Comparison of ENCODE assay signal across 8 cellular contexts in genomic region chr5:96714951-96715451, GRCh38. TPM values are rescaled to one million over a fixed set of nuclear protein-coding genes. Genes with fewer than 3 reads are reported as not detected.
DNase-seq lines count a peak whose midpoint lies in the region; ATAC-seq and TF ChIP-seq lines count a peak whose summit lies in the region.

No MANE protein-coding gene starts in this region.

- H3K9ac ChIP-seq in rectal smooth muscle tissue (ENCODE audit: low read length), result no peak overlapping the region

- H3K36me3 Mint-ChIP-seq in activated B cell treated with CpG ODN at 0.5 μM for 24 hours (ENCODE audit: low read depth), result peaks cover 29% of the 10 kb centered on the region

- H3K4me3 ChIP-seq in foreskin fibroblast (ENCODE audit: low read depth in 1 of 2, low read length in 2 of 2), result no peak overlapping the region
- no peak overlapping the region for H3K4me3 ChIP-seq in rectal smooth muscle tissue (ENCODE audit: low read length)

- intact Hi-C loops in activated B cell treated with CpG ODN at 0.5 μM for 24 hours (cut with micrococcal nuclease), result no loop called here

- H3K9me3 Mint-ChIP-seq in activated B cell treated with CpG ODN at 0.5 μM for 24 hours, result no peaks in the 10 kb centered on the region

- peaks cover 28% of the 10 kb centered on the region for H3K4me1 Mint-ChIP-seq in activated B cell treated with CpG ODN at 0.5 μM for 24 hours

- ATAC-seq in HG03558 (IDR thresholded peaks at IDR 0.05; ENCODE audit: extremely low read depth, unreplicated experiment) (peak; percentile 64), activated B cell treated with CpG ODN at 0.5 μM for 24 hours (ENCODE audit: low read depth) (peak; percentile 21), HG03025 (IDR thresholded peaks at IDR 0.05; ENCODE audit: low FRiP score, unreplicated experiment) (no peak)

- H3K27ac ChIP-seq in rectal smooth muscle tissue (ENCODE audit: low read depth, low read length), result peak overlapping the region; percentile 78

- TF ChIP-seq CTCF in activated B cell treated with CpG ODN at 0.5 μM for 24 hours (IDR thresholded peaks at IDR 0.05) (no peak), foreskin fibroblast (IDR thresholded peaks at IDR 0.05; ENCODE audit: low read depth, low read length) (no peak)

- H3K27me3 ChIP-seq in rectal smooth muscle tissue (ENCODE audit: control insufficient read depth, insufficient read depth, low read length), result no peaks in the 10 kb centered on the region

- H3K4me1 ChIP-seq in rectal smooth muscle tissue (ENCODE audit: control insufficient read depth, insufficient read depth, low read length), result peaks cover 20% of the 10 kb centered on the region

- CTCF ChIA-PET in activated B cell treated with CpG ODN at 0.5 μM for 24 hours (lab: Charles Lee), result interaction anchor here (0.8 kb wide), 1 partner anchor 37 kb away, joined by 3 read pairs; no protein-coding TSS in a partner anchor

- peak; percentile 26 for DNase-seq in activated CD8-positive, alpha-beta memory T cell treated with anti-CD3 and anti-CD28 coated beads, Interleukin-2, amount 50 U/mL, for 4 hours
- no peak for DNase-seq in activated CD8-positive, alpha-beta memory T cell treated with anti-CD3 and anti-CD28 coated beads, Interleukin-2, amount 50 U/mL, for 48 hours
- no peak for DNase-seq in activated B cell treated with CpG ODN at 0.5 μM for 24 hours
- peak; percentile 83 to 88 for DNase-seq in foreskin fibroblast
- DNase-seq in putamen (ENCODE audit: low spot score), result no peak

- H3K27me3 Mint-ChIP-seq in activated B cell treated with CpG ODN at 0.5 μM for 24 hours, result no peaks in the 10 kb centered on the region

- peaks cover 3% of the 10 kb centered on the region for H3K36me3 ChIP-seq in rectal smooth muscle tissue (ENCODE audit: control insufficient read depth, insufficient read depth, low read length)

- no peak overlapping the region for H3K4me3 Mint-ChIP-seq in activated B cell treated with CpG ODN at 0.5 μM for 24 hours

- POLR2A ChIA-PET in activated B cell treated with CpG ODN at 0.5 μM for 24 hours (lab: Charles Lee), result interaction anchor here (0.6 to 1.0 kb wide), 3 partner anchors 92 to 243 kb away, joined by 3 to 6 read pairs (median 3); partner anchors contain the start of gene ERAP1

- H3K27ac Mint-ChIP-seq in activated B cell treated with CpG ODN at 0.5 μM for 24 hours, result peak overlapping the region; percentile 35

RNA-seq across cellular contexts. Expression of gene CAST, which starts 52.8 kb away (rescaled TPM):
- 199 and 211 TPM in 2 replicates for total RNA-seq in activated B cell treated with CpG ODN at 0.5 μM for 24 hours

Comparison
In these comparisons a context has a peak if more than half of its experiments do, and no peak if none do; other contexts are left out.
1. DNase-seq: peak in activated CD8-positive, alpha-beta memory T cell treated with anti-CD3 and anti-CD28 coated beads, Interleukin-2, amount 50 U/mL, for 4 hours (single experiment) and foreskin fibroblast (2 of 2); none in activated CD8-positive, alpha-beta memory T cell treated with anti-CD3 and anti-CD28 coated beads, Interleukin-2, amount 50 U/mL, for 48 hours (single experiment), activated B cell treated with CpG ODN at 0.5 μM for 24 hours (single experiment) and putamen (single experiment).